ENCODE assay signal across 10 cellular contexts in genomic region chr14:54253195-54253947, GRCh38.
A peak's percentile ranks its signal among the peaks of the same experiment; 100 is the strongest.
DNase-seq lines count a peak whose midpoint lies in the region; ATAC-seq and TF ChIP-seq lines count a peak whose summit lies in the region.
"Had no signal": no experiment of that assay in that cellular context is flagged by ENCODE, and none has a peak within 500 bp of the region (broad histone marks: within the 10 kb centered on the region; RNA-seq: fewer than 3 reads in every experiment).

No MANE protein-coding gene starts in this region.

- H3K4me3 ChIP-seq in fibroblast of lung (replicated peaks in 1 of 4; ENCODE audit: control extremely low read depth in 1 of 4, insufficient read depth in 1 of 4, low read depth in 3 of 4, low read length in 4 of 4): no peak overlapping the region

- no peaks in the 10 kb centered on the region for H4K20me1 ChIP-seq in fibroblast of lung (ENCODE audit: control insufficient read depth, extremely low read depth, insufficient read depth, low read length)

- peak; percentile 16 to 25 for DNase-seq in stimulated activated CD4-positive, alpha-beta T cell treated with anti-CD3 and anti-CD28 coated beads, Interleukin-15, amount 100 ng/mL, for 48 hours (ENCODE audit: low read depth in 2 of 2)
- no peak for DNase-seq in stimulated activated CD4-positive, alpha-beta T cell treated with anti-CD3 and anti-CD28 coated beads, Interleukin-4, amount 100 ng/mL, for 4 hours
- DNase-seq in LoVo (ENCODE audit: low spot score) (peak; percentile 90), fibroblast of lung (ENCODE audit: low read depth in 2 of 2) (peak; percentile 63 to 98), NCI-H1436 (lab: John Stamatoyannopoulos, UW) (no peak), KBM-7 (no peak), hypothalamus (lab: John Stamatoyannopoulos, UW) (no peak)
- DNase-seq: DND-41 had no signal

- no peaks in the 10 kb centered on the region for H3K36me3 ChIP-seq in fibroblast of lung (ENCODE audit: control insufficient read depth, insufficient read depth, low read length)

- no peaks in the 10 kb centered on the region for H3K27me3 ChIP-seq in fibroblast of lung (ENCODE audit: control insufficient read depth, insufficient read depth, low read length)

- in situ Hi-C loops in KBM-7 (cut with MboI; ENCODE audit: low pct_unique_long_range_greater_than_20kb, low sequenced_read_pairs): no loop called here

- no peaks in the 10 kb centered on the region for H3K79me2 ChIP-seq in fibroblast of lung (ENCODE audit: control insufficient read depth, insufficient read depth, low read length)

- H3K9ac ChIP-seq in fibroblast of lung (ENCODE audit: insufficient read depth, low read length): no peak overlapping the region

- H3K27ac ChIP-seq in fibroblast of lung (ENCODE audit: insufficient read depth, low read length): no peak overlapping the region
- H3K27ac ChIP-seq: VCaP had no signal

- no peak overlapping the region for H3K4me2 ChIP-seq in fibroblast of lung (ENCODE audit: extremely low read depth, insufficient read depth, low read length)

- H2AFZ ChIP-seq in fibroblast of lung (ENCODE audit: low read length): no peak overlapping the region

- TF ChIP-seq CTCF in fibroblast of lung (conservative IDR thresholded peaks at IDR 0.05 in 1 of 2, IDR thresholded peaks at IDR 0.05 in 1 of 2; ENCODE audit: low read depth in 1 of 2, low read length in 2 of 2): no peak

- ATAC-seq in GM19397 (IDR thresholded peaks at IDR 0.05; ENCODE audit: unreplicated experiment): no peak

- H3K4me1 ChIP-seq in fibroblast of lung (ENCODE audit: control insufficient read depth, extremely low read depth, insufficient read depth, low read length): peaks cover 14% of the 10 kb centered on the region

- H3K9me3 ChIP-seq in fibroblast of lung (ENCODE audit: control insufficient read depth, insufficient read depth, low read depth, low read length): no peaks in the 10 kb centered on the region

Comparison
In these comparisons a context has a peak if more than half of its experiments do, and no peak if none do; other contexts are left out.
1. DNase-seq: peak in stimulated activated CD4-positive, alpha-beta T cell treated with anti-CD3 and anti-CD28 coated beads, Interleukin-15, amount 100 ng/mL, for 48 hours (2 of 2), LoVo (single experiment) and fibroblast of lung (2 of 2); none in stimulated activated CD4-positive, alpha-beta T cell treated with anti-CD3 and anti-CD28 coated beads, Interleukin-4, amount 100 ng/mL, for 4 hours (0 of 2), NCI-H1436 (single experiment), KBM-7 (single experiment) and hypothalamus (0 of 51).